In genomic region chr5:99061711-99062110, GRCh38 we compare ENCODE assay signal across 12 cellular contexts.
DNase-seq lines count a peak whose midpoint lies in the region; ATAC-seq and TF ChIP-seq lines count a peak whose summit lies in the region.
"Had no signal": no experiment of that assay in that cellular context is flagged by ENCODE, and none has a peak within 500 bp of the region (broad histone marks: within the 10 kb centered on the region; RNA-seq: fewer than 3 reads in every experiment).

No MANE protein-coding gene starts in this region.

- BruUV-seq in mammary epithelial cell (replicated peaks; lab: Mats Ljungman, UMichigan): no TSS peak

- no peak overlapping the region for H3K27ac Mint-ChIP-seq in mesothelial cell of epicardium
- H3K27ac Mint-ChIP-seq: T-helper 2 cell treated with Interferon-gamma antibody and Interleukin-4, amounts not matched to agents 5 μg/mL and 100 μg/mL, for 36 hours had no signal

- H3K9ac ChIP-seq in OCI-LY3 (ENCODE audit: low read length): no peak overlapping the region
- H3K9ac ChIP-seq in mammary epithelial cell (ENCODE audit: insufficient read depth, low read length): no peak overlapping the region

- H3K27me3 ChIP-seq in OCI-LY3 (ENCODE audit: low read depth, low read length) (no peaks in the 10 kb centered on the region), mammary epithelial cell (ENCODE audit: insufficient read depth, low read length) (no peaks in the 10 kb centered on the region)
- H3K27me3 ChIP-seq: suprapubic skin had no signal

- H3K27ac ChIP-seq in OCI-LY3 (ENCODE audit: low read length) (peak overlapping the region; percentile 11; the same call in 1 of the 2 replicates), mammary epithelial cell (ENCODE audit: insufficient read depth, low read depth, low read length) (peak overlapping the region; percentile 62)
- H3K27ac ChIP-seq: suprapubic skin had no signal

- H3K4me1 ChIP-seq in OCI-LY3 (ENCODE audit: low read length) (peaks cover 53% of the 10 kb centered on the region), mammary epithelial cell (ENCODE audit: insufficient read depth, low read length) (peaks cover 21% of the 10 kb centered on the region)

- H3K36me3 ChIP-seq in OCI-LY3 (replicated peaks; ENCODE audit: low read depth, low read length) (no peaks in the 10 kb centered on the region), mammary epithelial cell (ENCODE audit: insufficient read depth, low read length) (no peaks in the 10 kb centered on the region)
- H3K36me3 ChIP-seq: suprapubic skin had no signal

- H3K36me3 Mint-ChIP-seq in mesothelial cell of epicardium: no peaks in the 10 kb centered on the region

- H3K79me2 ChIP-seq in OCI-LY3 (ENCODE audit: low read length): no peaks in the 10 kb centered on the region
- no peaks in the 10 kb centered on the region for H3K79me2 ChIP-seq in mammary epithelial cell (ENCODE audit: insufficient read depth, low read length)

- no peak for ATAC-seq in GM18870 (IDR thresholded peaks at IDR 0.05; ENCODE audit: unreplicated experiment)
- ATAC-seq: activated T-cell treated with anti-CD3 and anti-CD28 coated beads, Interleukin-2, amount 50 U/mL, for 4 hours had no signal

- H4K20me1 ChIP-seq in OCI-LY3 (ENCODE audit: insufficient read depth, low read length) (no peaks in the 10 kb centered on the region), mammary epithelial cell (ENCODE audit: insufficient read depth, low read length) (no peaks in the 10 kb centered on the region)

- DNase-seq in ELR (ENCODE audit: low read depth) (peak; percentile 67), mammary epithelial cell (peak; percentile 74), non-pigmented ciliary epithelial cell (ENCODE audit: low read depth) (peak; percentile 51), UCSD-AML1 (lab: John Stamatoyannopoulos, UW; ENCODE audit: unreplicated experiment) (no peak), mesothelial cell of epicardium (ENCODE audit: low spot score in 2 of 2, unreplicated experiment in 2 of 2) (no peak)
- no peak for DNase-seq in stimulated activated CD8-positive, alpha-beta memory T cell treated with anti-CD3 and anti-CD28 coated beads, Interleukin-4, amount 100 ng/mL, for 48 hours
- DNase-seq: activated T-cell treated with anti-CD3 and anti-CD28 coated beads, Interleukin-2, amount 50 U/mL, for 4 hours; occipital lobe had no signal

- H3K4me3 Mint-ChIP-seq in mesothelial cell of epicardium: no peak overlapping the region
- H3K4me3 Mint-ChIP-seq: activated T-cell treated with anti-CD3 and anti-CD28 coated beads, Interleukin-2, amount 50 U/mL, for 4 hours; T-helper 2 cell treated with Interferon-gamma antibody and Interleukin-4, amounts not matched to agents 5 μg/mL and 100 μg/mL, for 36 hours had no signal

- H2AFZ ChIP-seq in OCI-LY3 (ENCODE audit: low read depth, low read length): no peak overlapping the region; the same call in 1 of the 2 replicates
- peak overlapping the region; percentile 82 for H2AFZ ChIP-seq in mammary epithelial cell (ENCODE audit: low read depth, low read length)

- dilution Hi-C loops in mammary epithelial cell (cut with HindIII; ENCODE audit: low sequenced_read_pairs): no loop called here

- intact Hi-C loops in mammary epithelial cell (cut with micrococcal nuclease): loop anchor here (2.0 kb wide), 1 partner anchor 293 kb away; no protein-coding TSS in a partner anchor

- peak overlapping the region; percentile 69; the same call in 1 of the 2 replicates for H3K4me3 ChIP-seq in OCI-LY3 (ENCODE audit: low read length)
- no peak overlapping the region for H3K4me3 ChIP-seq in mammary epithelial cell (replicated peaks in 1 of 3; ENCODE audit: insufficient read depth in 1 of 3, low read depth in 2 of 3, low read length in 3 of 3)
- H3K4me3 ChIP-seq: suprapubic skin had no signal

- in situ Hi-C loops in mammary epithelial cell (cut with MboI; ENCODE audit: low sequenced_read_pairs in 2 of 2): no loop called here

- H3K4me1 Mint-ChIP-seq in mesothelial cell of epicardium: peaks cover 6% of the 10 kb centered on the region

- H3K4me2 ChIP-seq in OCI-LY3 (ENCODE audit: low read length) (peak overlapping the region; percentile 81), mammary epithelial cell (ENCODE audit: insufficient read depth, low read depth, low read length) (peak overlapping the region; percentile 65)

- H3K9me3 Mint-ChIP-seq in mesothelial cell of epicardium: no peaks in the 10 kb centered on the region
- H3K9me3 Mint-ChIP-seq: activated T-cell treated with anti-CD3 and anti-CD28 coated beads, Interleukin-2, amount 50 U/mL, for 4 hours; T-helper 2 cell treated with Interferon-gamma antibody and Interleukin-4, amounts not matched to agents 5 μg/mL and 100 μg/mL, for 36 hours had no signal

- H3K9me3 ChIP-seq in OCI-LY3 (ENCODE audit: insufficient read depth, low read length) (no peaks in the 10 kb centered on the region), mammary epithelial cell (replicated peaks; ENCODE audit: insufficient read depth, low read length) (no peaks in the 10 kb centered on the region)
- H3K9me3 ChIP-seq: suprapubic skin had no signal

- CTCF ChIA-PET in mammary epithelial cell (lab: Charles Lee; ENCODE audit: low non-redundant PET): interaction anchor here (0.6 kb wide), 1 partner anchor 21 kb away, joined by 3 read pairs; no protein-coding TSS in a partner anchor

- TF ChIP-seq CTCF in OCI-LY3 (IDR thresholded peaks at IDR 0.05; ENCODE audit: low read depth, low read length) (no peak), mammary epithelial cell (conservative IDR thresholded peaks at IDR 0.05 in 1 of 2, IDR thresholded peaks at IDR 0.05 in 1 of 2; ENCODE audit: extremely low read depth in 1 of 2, insufficient read depth in 1 of 2, low read depth in 1 of 2, low read length in 2 of 2) (no peak), mesothelial cell of epicardium (IDR thresholded peaks at IDR 0.05; ENCODE audit: unreplicated experiment) (no peak)

- peaks cover 6% of the 10 kb centered on the region for H3K27me3 Mint-ChIP-seq in mesothelial cell of epicardium (ENCODE audit: low read depth)

- 0% methylated on average over 2 of the region's 2 CpGs for WGBS in mammary epithelial cell (ENCODE audit: low coverage, missing lambda C conversion rate)

Comparison
In these comparisons a context has a peak if more than half of its experiments do, and no peak if none do; other contexts are left out.
1. DNase-seq: peak in ELR (single experiment), mammary epithelial cell (single experiment) and non-pigmented ciliary epithelial cell (single experiment); none in stimulated activated CD8-positive, alpha-beta memory T cell treated with anti-CD3 and anti-CD28 coated beads, Interleukin-4, amount 100 ng/mL, for 48 hours (single experiment), UCSD-AML1 (single experiment) and mesothelial cell of epicardium (0 of 2).